ENCODE assay signal across 12 cellular contexts in genomic region chr3:37956353-37957184, GRCh38. TPM values are rescaled to one million over a fixed set of nuclear protein-coding genes. Genes with fewer than 3 reads are reported as not detected.
DNase-seq lines count a peak whose midpoint lies in the region; ATAC-seq and TF ChIP-seq lines count a peak whose summit lies in the region.
"Had no signal": no experiment of that assay in that cellular context is flagged by ENCODE, and none has a peak within 500 bp of the region (broad histone marks: within the 10 kb centered on the region; RNA-seq: fewer than 3 reads in every experiment).

No MANE protein-coding gene starts in this region.

- no peak for TF ChIP-seq CTCF in CD4-positive, alpha-beta T cell (IDR thresholded peaks at IDR 0.05)
- no peak for TF ChIP-seq CTCF in Loucy (conservative IDR thresholded peaks at IDR 0.05; ENCODE audit: low read length)

- ATAC-seq in CD4-positive, alpha-beta T cell (ENCODE audit: poor library complexity) = no peak
- ATAC-seq in sciatic nerve = peak; percentile 22
- ATAC-seq in HG02623 (IDR thresholded peaks at IDR 0.05; ENCODE audit: unreplicated experiment) = no peak
- ATAC-seq in HG03521 (IDR thresholded peaks at IDR 0.05; ENCODE audit: unreplicated experiment) = no peak

- no peaks in the 10 kb centered on the region for H3K9me2 ChIP-seq in Loucy (replicated peaks; ENCODE audit: low read depth, low read length)

- no peaks in the 10 kb centered on the region for H3K9me3 ChIP-seq in CD4-positive, alpha-beta T cell (ENCODE audit: control insufficient read depth, low read length)
- H3K9me3 ChIP-seq in Loucy (ENCODE audit: insufficient read depth, low read depth, low read length) (no peaks in the 10 kb centered on the region), esophagus (ENCODE audit: control insufficient read depth in 2 of 2, insufficient read depth in 1 of 2, low read depth in 1 of 2, low read length in 1 of 2) (no peaks in the 10 kb centered on the region)
- H3K9me3 ChIP-seq: SJSA1 had no signal

- H3K36me3 ChIP-seq in Loucy (ENCODE audit: insufficient read depth, low read length) = no peaks in the 10 kb centered on the region
- H3K36me3 ChIP-seq in esophagus (ENCODE audit: control insufficient read depth in 2 of 2, insufficient read depth in 2 of 2, low read length in 1 of 2) = no peaks in the 10 kb centered on the region

- peak overlapping the region; percentile 64 for H3K4me2 ChIP-seq in Loucy (ENCODE audit: low read depth, low read length, poor library complexity, severe bottlenecking)

- H3K36me3 Mint-ChIP-seq in CD4-positive, alpha-beta T cell (ENCODE audit: low read depth) = no peaks in the 10 kb centered on the region

- WGBS in esophagus, 2 donors = 65 to 71% methylated on average over 2 of the region's 2 CpGs

- H3K27ac Mint-ChIP-seq in CD4-positive, alpha-beta T cell = peak overlapping the region; percentile 85

- H3K4me3 ChIP-seq in Loucy (ENCODE audit: low read length, poor library complexity, severe bottlenecking) (peak overlapping the region; percentile 52), esophagus (ENCODE audit: low read depth in 1 of 2, low read length in 2 of 2) (no peak overlapping the region)
- H3K4me3 ChIP-seq: SJSA1 had no signal

- H3K4me3 Mint-ChIP-seq in CD4-positive, alpha-beta T cell = peak overlapping the region; percentile 23

- H3K4me1 ChIP-seq in Loucy (ENCODE audit: insufficient read depth, low read length, poor library complexity, severe bottlenecking) = peaks cover 33% of the 10 kb centered on the region
- H3K4me1 ChIP-seq in esophagus (ENCODE audit: control insufficient read depth in 2 of 2, insufficient read depth in 2 of 2, low read length in 1 of 2) = peaks cover 3 to 8% of the 10 kb centered on the region in 2 donors

- H3K9ac ChIP-seq in Loucy (ENCODE audit: low read depth, low read length, poor library complexity, severe bottlenecking) = peak overlapping the region; percentile 71

- intact Hi-C loops in CD4-positive, alpha-beta T cell (cut with DNase I, micrococcal nuclease) = no loop called here
- intact Hi-C loops in sciatic nerve (cut with DNase I) = no loop called here

- CTCF ChIA-PET in CD4-positive, alpha-beta T cell (lab: Charles Lee) = interaction anchor here (1.4 kb wide), 2 partner anchors 11 to 101 kb away, joined by 3 read pairs; no protein-coding TSS in a partner anchor

- no peaks in the 10 kb centered on the region for H4K20me1 ChIP-seq in Loucy (ENCODE audit: insufficient read depth, low read length, poor library complexity, severe bottlenecking)

- peaks cover 3% of the 10 kb centered on the region; the same call in 1 of the 2 replicates for H3F3A ChIP-seq in Loucy (ENCODE audit: low read depth)

- peak overlapping the region; percentile 79 for H2AFZ ChIP-seq in Loucy (ENCODE audit: low read length)

- no peaks in the 10 kb centered on the region for H3K27me3 Mint-ChIP-seq in CD4-positive, alpha-beta T cell

- H3K27ac ChIP-seq in CD4-positive, alpha-beta T cell (ENCODE audit: low read depth, low read length) = peak overlapping the region; percentile 26
- H3K27ac ChIP-seq in esophagus (ENCODE audit: low read depth in 2 of 2, low read length in 1 of 2) = peak overlapping the region; percentile 31 to 47
- H3K27ac ChIP-seq: HL-60, SJSA1 had no signal

- H3K79me2 ChIP-seq in Loucy (ENCODE audit: insufficient read depth, low read length) = no peaks in the 10 kb centered on the region

- POLR2A ChIA-PET in CD4-positive, alpha-beta T cell (lab: Charles Lee) = interaction anchor here (0.5 to 1.1 kb wide), 5 partner anchors 11 to 1459 kb away, joined by 3 to 7 read pairs (median 3); partner anchors contain the start of gene EXOG

- H3K9me3 Mint-ChIP-seq in CD4-positive, alpha-beta T cell = no peaks in the 10 kb centered on the region

- H3K4me1 Mint-ChIP-seq in CD4-positive, alpha-beta T cell (ENCODE audit: low read depth) = peaks cover 29% of the 10 kb centered on the region

- DNase-seq in CD4-positive, alpha-beta T cell = no peak
- DNase-seq in sciatic nerve (ENCODE audit: low spot score) = no peak
- no peak for DNase-seq in stimulated activated CD4-positive, alpha-beta T cell treated with anti-CD3 and anti-CD28 coated beads, Interleukin-1b, Interleukin-23, amount 100 ng/mL, for 48 hours
- DNase-seq in NCI-H1105 treated with DMSO at 0.1 percent for 48 hours (lab: John Stamatoyannopoulos, UW) = no peak
- DNase-seq: DMS 273 treated with DMSO at 0.1 percent for 48 hours, NCI-H187 had no signal

- no peaks in the 10 kb centered on the region for H3K27me3 ChIP-seq in CD4-positive, alpha-beta T cell (ENCODE audit: control insufficient read depth, insufficient read depth, low read length)
- no peaks in the 10 kb centered on the region for H3K27me3 ChIP-seq in Loucy (ENCODE audit: insufficient read depth, low read length, poor library complexity, severe bottlenecking)
- no peaks in the 10 kb centered on the region for H3K27me3 ChIP-seq in esophagus (ENCODE audit: control insufficient read depth in 1 of 2, insufficient read depth in 2 of 2, low read length in 2 of 2)
- H3K27me3 ChIP-seq: SJSA1 had no signal

RNA-seq across cellular contexts. Expression of gene VILL, which starts 34.0 kb away (rescaled TPM):
- total RNA-seq in CD4-positive, alpha-beta T cell = 10 to 100 TPM; 23.2 to 24.4 TPM
- polyA plus RNA-seq in esophagus = 10 to 100 TPM in 1 of 2 donors, 1 to 10 TPM in 1; 4.9 to 16.7 TPM
- 9.9 TPM for total RNA-seq in sciatic nerve
